31 cellular contexts compared by ENCODE assay signal in genomic region chr2:149472413-149472812, GRCh38.
"Had no signal": no experiment of that assay in that cellular context is flagged by ENCODE, and none has a peak within 500 bp of the region (broad histone marks: within the 10 kb centered on the region; RNA-seq: fewer than 3 reads in every experiment).

No MANE protein-coding gene starts in this region.

- H3K36me3 ChIP-seq: adrenal gland, ascending aorta, brain microvascular endothelial cell, breast epithelium, cardiac muscle cell had no signal

- ATAC-seq: activated naive CD4-positive, alpha-beta T cell treated with anti-CD3 and anti-CD28 coated beads, Interleukin-2, amount 50 U/mL, for 72 hours; activated naive CD8-positive, alpha-beta T cell treated with anti-CD3 and anti-CD28 coated beads, Interleukin-2, amount 50 U/mL, for 24 hours; activated T-cell treated with anti-CD3 and anti-CD28 coated beads, Interleukin-2, amount 50 U/mL, for 4 hours; activated T-cell treated with anti-CD3 and anti-CD28 coated beads, Interleukin-2, amount 50 U/mL, for 72 hours; activated T-helper 17 cell treated with anti-CD3 and anti-CD28 coated beads, Interleukin-2, amount 50 U/mL, for 72 hours; body of pancreas had no signal

- H3K4me3 ChIP-seq: adrenal gland, ascending aorta, body of pancreas, breast epithelium, cardiac muscle cell had no signal

- H3K27ac ChIP-seq: adrenal gland, ascending aorta, body of pancreas, brain microvascular endothelial cell, breast epithelium, cardiac muscle cell had no signal

- DNase-seq: activated effector memory CD4-positive, alpha-beta T cell treated with anti-CD3 and anti-CD28 coated beads, Interleukin-2, amount 50 U/mL, for 16 hours; activated effector memory CD4-positive, alpha-beta T cell treated with Interleukin-2 at 50 U/mL for 16 hours; activated gamma-delta T cell; activated gamma-delta T cell treated with Interleukin-2 at 50 U/mL for 16 hours; activated naive CD4-positive, alpha-beta T cell; activated naive CD4-positive, alpha-beta T cell treated with anti-CD3 and anti-CD28 coated beads for 36 hours; activated naive CD4-positive, alpha-beta T cell treated with anti-CD3 and anti-CD28 coated beads, Interleukin-2, amount 10 ng/mL, durations not matched to agents 7 days and 5 days; activated naive CD4-positive, alpha-beta T cell treated with anti-CD3 and anti-CD28 coated beads, Interleukin-2, amount 50 U/mL, for 16 hours; activated naive CD4-positive, alpha-beta T cell treated with Interleukin-2 at 50 U/mL for 16 hours; activated naive CD8-positive, alpha-beta T cell treated with anti-CD3 and anti-CD28 coated beads for 36 hours; activated naive CD8-positive, alpha-beta T cell treated with anti-CD3 and anti-CD28 coated beads, Interleukin-2, amount 10 ng/mL, durations not matched to agents 7 days and 5 days; activated naive CD8-positive, alpha-beta T cell treated with anti-CD3 and anti-CD28 coated beads, Interleukin-2, amount 50 U/mL, for 24 hours; activated T-cell treated with anti-CD3 and anti-CD28 coated beads, Interleukin-2, amount 50 U/mL, for 1 hour; activated T-cell treated with anti-CD3 and anti-CD28 coated beads, Interleukin-2, amount 50 U/mL, for 24 hours; activated T-cell treated with anti-CD3 and anti-CD28 coated beads, Interleukin-2, amount 50 U/mL, for 4 hours; activated T-cell treated with anti-CD3 and anti-CD28 coated beads, Interleukin-2, amount 50 U/mL, for 48 hours; adrenal gland; amygdala; anterior cingulate cortex; aorta; body of pancreas; brain microvascular endothelial cell; caudate nucleus; central memory CD4-positive, alpha-beta T cell; cerebellar nuclear complex had no signal

- H3K27me3 ChIP-seq: adrenal gland, ascending aorta, body of pancreas, brain microvascular endothelial cell, breast epithelium, cardiac muscle cell had no signal

- H3K4me1 ChIP-seq: adrenal gland, ascending aorta, body of pancreas, breast epithelium had no signal

- H3K9me3 ChIP-seq: adrenal gland, ascending aorta, body of pancreas, breast epithelium had no signal
